In the genomic region with DNA sequence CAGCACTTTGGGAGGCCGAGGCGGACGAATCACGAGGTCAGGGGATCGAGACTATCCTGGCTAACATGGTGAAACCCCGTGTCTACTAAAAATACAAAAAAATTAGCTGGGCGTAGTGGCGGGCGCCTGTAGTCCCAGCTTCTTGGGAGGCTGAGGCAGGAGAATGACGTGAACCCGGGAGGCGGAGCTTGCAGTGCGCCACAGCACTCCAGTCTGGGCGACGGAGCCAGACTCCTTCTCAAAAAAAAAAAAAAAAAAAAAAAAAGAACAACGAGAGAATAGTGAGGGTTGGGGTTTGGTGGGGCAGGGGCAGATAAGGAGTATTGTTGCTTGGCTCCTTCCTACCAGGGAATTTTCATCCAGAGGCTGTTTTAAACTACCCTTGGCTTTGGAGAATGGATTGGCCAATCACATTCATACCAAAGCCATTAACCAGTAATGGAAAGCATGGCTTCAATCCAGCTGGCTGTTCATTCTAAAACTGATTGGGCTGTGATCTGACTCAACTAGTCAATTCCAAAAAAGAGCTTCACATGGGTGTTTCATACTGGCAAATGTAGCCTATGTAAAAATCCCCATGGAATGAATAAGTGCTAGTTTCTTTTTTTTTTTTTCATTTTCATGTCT, we compare ENCODE assay signal across 21 cellular contexts.
DNase-seq lines count a peak whose midpoint lies in the region; ATAC-seq and TF ChIP-seq lines count a peak whose summit lies in the region.
"Had no signal": no experiment of that assay in that cellular context is flagged by ENCODE, and none has a peak within 500 bp of the region (broad histone marks: within the 10 kb centered on the region; RNA-seq: fewer than 3 reads in every experiment).

No MANE protein-coding gene starts in this region.

- WGBS in aorta, 2 donors, result 91 to 92% methylated on average over 15 to 16 of the region's 16 CpGs

- no peaks in the 10 kb centered on the region for H3K36me3 ChIP-seq in adipocyte (ENCODE audit: control insufficient read depth, insufficient read depth, low read length, severe bottlenecking)
- H3K36me3 ChIP-seq in aorta (ENCODE audit: control insufficient read depth in 1 of 2, insufficient read depth in 2 of 2, low read length in 1 of 2), result no peaks in the 10 kb centered on the region
- H3K36me3 ChIP-seq: breast epithelium, heart left ventricle, SJSA1 had no signal

- H3K27me3 Mint-ChIP-seq in CD4-positive, alpha-beta T cell, result no peaks in the 10 kb centered on the region
- H3K27me3 Mint-ChIP-seq: naive thymus-derived CD4-positive, alpha-beta T cell had no signal

- no peak overlapping the region for H3K27ac ChIP-seq in aorta (ENCODE audit: low read depth in 1 of 2, low read length in 2 of 2)
- H3K27ac ChIP-seq in CD4-positive, alpha-beta T cell (ENCODE audit: low read depth, low read length), result no peak overlapping the region
- H3K27ac ChIP-seq: breast epithelium, C4-2B, SJSA1 had no signal

- H3K27ac Mint-ChIP-seq in CD4-positive, alpha-beta T cell, result no peak overlapping the region
- H3K27ac Mint-ChIP-seq: mesothelial cell of epicardium; naive thymus-derived CD4-positive, alpha-beta T cell had no signal

- ATAC-seq in Right ventricle myocardium inferior (peak; percentile 29), aorta (ENCODE audit: low FRiP score) (peak; percentile 76), GM19328 (IDR thresholded peaks at IDR 0.05; ENCODE audit: unreplicated experiment) (no peak)
- no peak for ATAC-seq in CD4-positive, alpha-beta T cell (ENCODE audit: poor library complexity)
- ATAC-seq: esophagus mucosa; left lobe of liver; naive thymus-derived CD4-positive, alpha-beta T cell had no signal

- TF ChIP-seq CTCF in foreskin fibroblast (IDR thresholded peaks at IDR 0.05; ENCODE audit: low read depth, low read length), result no peak
- no peak for TF ChIP-seq CTCF in CD4-positive, alpha-beta T cell (IDR thresholded peaks at IDR 0.05)

- no peaks in the 10 kb centered on the region for H3K4me1 Mint-ChIP-seq in CD4-positive, alpha-beta T cell (ENCODE audit: low read depth)
- H3K4me1 Mint-ChIP-seq: mesothelial cell of epicardium; naive thymus-derived CD4-positive, alpha-beta T cell had no signal

- intact Hi-C loops in Right ventricle myocardium inferior (cut with DNase I), result no loop called here
- intact Hi-C loops in cardiac septum (cut with DNase I), result no loop called here
- intact Hi-C loops in aorta (cut with DNase I), result no loop called here
- intact Hi-C loops in CD4-positive, alpha-beta T cell (cut with DNase I, micrococcal nuclease), result no loop called here

- CTCF ChIA-PET in CD4-positive, alpha-beta T cell (lab: Charles Lee), result no interaction called here

- H3K9me3 ChIP-seq in adipocyte (ENCODE audit: control insufficient read depth, low read length) (no peaks in the 10 kb centered on the region), aorta (ENCODE audit: control insufficient read depth, low read length) (no peaks in the 10 kb centered on the region)
- H3K9me3 ChIP-seq in CD4-positive, alpha-beta T cell (ENCODE audit: control insufficient read depth, low read length), result no peaks in the 10 kb centered on the region
- H3K9me3 ChIP-seq: breast epithelium, heart left ventricle, SJSA1 had no signal

- POLR2A ChIA-PET in CD4-positive, alpha-beta T cell (lab: Charles Lee), result no interaction called here

- H3K27me3 ChIP-seq in adipocyte (replicated peaks; ENCODE audit: control insufficient read depth, insufficient read depth, low read length), result no peaks in the 10 kb centered on the region
- H3K27me3 ChIP-seq in aorta (ENCODE audit: control insufficient read depth in 1 of 2, insufficient read depth in 2 of 2, low read length in 1 of 2), result no peaks in the 10 kb centered on the region
- H3K27me3 ChIP-seq in CD4-positive, alpha-beta T cell (ENCODE audit: control insufficient read depth, insufficient read depth, low read length), result no peaks in the 10 kb centered on the region
- H3K27me3 ChIP-seq: breast epithelium, heart left ventricle, SJSA1 had no signal

- no peak overlapping the region for H3K9ac ChIP-seq in adipocyte (ENCODE audit: low read length)

- no peak overlapping the region for H3K4me3 Mint-ChIP-seq in CD4-positive, alpha-beta T cell
- H3K4me3 Mint-ChIP-seq: mesothelial cell of epicardium; naive thymus-derived CD4-positive, alpha-beta T cell had no signal

- no peak for DNase-seq in Right ventricle myocardium inferior (ENCODE audit: missing footprints)
- DNase-seq in cardiac septum (ENCODE audit: low spot score), result no peak
- peak; percentile 45 for DNase-seq in adipocyte (ENCODE audit: low read depth)
- DNase-seq in foreskin fibroblast, result peak; percentile 12 to 67
- peak; percentile 27 to 66 for DNase-seq in aorta
- no peak for DNase-seq in CD4-positive, alpha-beta T cell
- no peak for DNase-seq in DMS153 (lab: John Stamatoyannopoulos, UW)
- DNase-seq: activated CD4-positive, alpha-beta T cell treated with anti-CD3 and anti-CD28 coated beads for 1 hour; activated gamma-delta T cell; activated T-cell treated with anti-CD3 and anti-CD28 coated beads, Interleukin-2, amount 50 U/mL, for 1 hour; cortex of kidney; heart left ventricle; naive thymus-derived CD4-positive, alpha-beta T cell; nucleus accumbens had no signal

- H3K9me3 Mint-ChIP-seq in CD4-positive, alpha-beta T cell, result no peaks in the 10 kb centered on the region
- H3K9me3 Mint-ChIP-seq: mesothelial cell of epicardium had no signal

- H3K4me3 ChIP-seq in adipocyte (ENCODE audit: low read length), result no peak overlapping the region
- H3K4me3 ChIP-seq in foreskin fibroblast (ENCODE audit: low read depth in 1 of 2, low read length in 2 of 2), result no peak overlapping the region
- H3K4me3 ChIP-seq in aorta (ENCODE audit: low read length in 2 of 2), result no peak overlapping the region
- H3K4me3 ChIP-seq: breast epithelium, heart left ventricle, SJSA1 had no signal

- H3K4me1 ChIP-seq in adipocyte (ENCODE audit: control insufficient read depth, insufficient read depth, low read length) (peaks cover 13% of the 10 kb centered on the region), aorta (ENCODE audit: control insufficient read depth in 1 of 2, insufficient read depth in 2 of 2, low read length in 2 of 2) (no peaks in the 10 kb centered on the region)
- H3K4me1 ChIP-seq: breast epithelium, SJSA1 had no signal

- H3K36me3 Mint-ChIP-seq in CD4-positive, alpha-beta T cell (ENCODE audit: low read depth), result no peaks in the 10 kb centered on the region
- H3K36me3 Mint-ChIP-seq: mesothelial cell of epicardium; naive thymus-derived CD4-positive, alpha-beta T cell had no signal

Comparison
In these comparisons a context has a peak if more than half of its experiments do, and no peak if none do; other contexts are left out.
1. ATAC-seq: peak in Right ventricle myocardium inferior (single experiment) and aorta (single experiment); none in GM19328 (single experiment) and CD4-positive, alpha-beta T cell (single experiment).
2. DNase-seq: peak in adipocyte (single experiment), foreskin fibroblast (2 of 2) and aorta (2 of 2); none in Right ventricle myocardium inferior (single experiment), cardiac septum (single experiment), CD4-positive, alpha-beta T cell (0 of 10) and DMS153 (single experiment).